ENCODE assay signal across 25 cellular contexts in the genomic region with DNA sequence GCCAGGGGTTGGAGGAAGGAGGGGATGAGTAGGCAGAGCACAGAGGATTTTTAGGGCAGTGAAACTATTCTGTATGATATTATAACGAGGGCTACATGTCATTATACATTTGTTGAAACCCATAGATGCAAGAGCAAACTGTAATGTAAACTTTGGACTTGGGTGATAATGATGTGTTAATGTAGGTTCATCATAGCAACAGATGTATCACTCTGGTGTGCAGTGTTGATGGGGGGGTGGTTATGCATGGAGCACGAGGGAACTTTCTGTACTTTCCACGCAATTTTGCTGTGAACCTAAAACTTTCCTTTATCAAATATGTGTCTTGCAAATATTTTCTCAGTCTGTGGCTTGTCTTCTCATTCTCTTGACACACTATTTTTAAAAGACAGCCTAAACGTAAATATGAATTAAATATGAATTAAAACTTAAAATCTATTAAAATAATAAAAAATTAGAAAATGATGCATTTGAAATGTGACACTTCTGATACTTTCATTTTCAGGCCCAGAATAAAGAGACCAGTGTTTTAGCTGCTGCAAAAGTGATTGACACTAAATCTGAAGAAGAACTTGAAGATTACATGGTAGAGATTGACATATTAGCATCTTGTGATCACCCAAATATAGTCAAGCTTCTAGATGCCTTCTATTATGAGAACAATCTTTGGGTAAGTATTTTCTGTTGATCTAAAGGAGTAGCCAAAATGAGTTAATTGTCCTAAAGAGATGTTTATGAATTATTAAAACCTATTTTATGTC. TPM values are rescaled to one million over a fixed set of nuclear protein-coding genes. Genes with fewer than 3 reads are reported as not detected.
DNase-seq lines count a peak whose midpoint lies in the region; ATAC-seq and TF ChIP-seq lines count a peak whose summit lies in the region.
"Had no signal": no experiment of that assay in that cellular context is flagged by ENCODE, and none has a peak within 500 bp of the region (broad histone marks: within the 10 kb centered on the region; RNA-seq: fewer than 3 reads in every experiment).

No MANE protein-coding gene starts in this region.

- H3K36me3 Mint-ChIP-seq in effector memory CD8-positive, alpha-beta T cell (ENCODE audit: insufficient read depth): peaks cover 33% of the 10 kb centered on the region
- H3K36me3 Mint-ChIP-seq in neural crest cell (ENCODE audit: low read depth): peaks cover 5% of the 10 kb centered on the region
- peaks cover 12% of the 10 kb centered on the region for H3K36me3 Mint-ChIP-seq in Calu3 (ENCODE audit: insufficient read depth, unreplicated experiment)

- BruUV-seq in Calu3 (replicated peaks; lab: Mats Ljungman, UMichigan): no TSS peak

- TF ChIP-seq CTCF in neural crest cell (conservative IDR thresholded peaks at IDR 0.05) (no peak), Calu3 (IDR thresholded peaks at IDR 0.05; ENCODE audit: unreplicated experiment) (no peak)

- no peaks in the 10 kb centered on the region for H3K9me3 Mint-ChIP-seq in effector memory CD8-positive, alpha-beta T cell
- H3K9me3 Mint-ChIP-seq in neural crest cell (no peaks in the 10 kb centered on the region), Calu3 (ENCODE audit: low read depth, unreplicated experiment) (no peaks in the 10 kb centered on the region)
- H3K9me3 Mint-ChIP-seq: activated CD4-positive, alpha-beta memory T cell treated with anti-CD3 and anti-CD28 coated beads for 36 hours; activated naive CD4-positive, alpha-beta T cell treated with anti-CD3 and anti-CD28 coated beads, Interleukin-2, amount 50 U/mL, for 24 hours; activated T-helper 17 cell treated with anti-CD3 and anti-CD28 coated beads, Interleukin-2, amount 50 U/mL, for 72 hours; CD14-positive monocyte; T-helper 2 cell treated with Interferon-gamma antibody and Interleukin-4, amounts not matched to agents 5 μg/mL and 100 μg/mL, for 36 hours had no signal

- H3K27me3 Mint-ChIP-seq in effector memory CD8-positive, alpha-beta T cell: no peaks in the 10 kb centered on the region
- H3K27me3 Mint-ChIP-seq in neural crest cell (ENCODE audit: low read depth) (no peaks in the 10 kb centered on the region), Calu3 (ENCODE audit: unreplicated experiment) (no peaks in the 10 kb centered on the region)
- H3K27me3 Mint-ChIP-seq: activated CD4-positive, alpha-beta memory T cell treated with anti-CD3 and anti-CD28 coated beads for 36 hours; activated naive CD4-positive, alpha-beta T cell treated with anti-CD3 and anti-CD28 coated beads, Interleukin-2, amount 50 U/mL, for 24 hours; activated T-helper 17 cell treated with anti-CD3 and anti-CD28 coated beads, Interleukin-2, amount 50 U/mL, for 72 hours had no signal

- H3K4me1 Mint-ChIP-seq in effector memory CD8-positive, alpha-beta T cell (ENCODE audit: low read depth in 2 of 2): peaks cover 23 to 49% of the 10 kb centered on the region in 2 donors
- H3K4me1 Mint-ChIP-seq in neural crest cell (no peaks in the 10 kb centered on the region), Calu3 (ENCODE audit: low read depth, unreplicated experiment) (peaks cover 8% of the 10 kb centered on the region)

- peak; percentile 27 for DNase-seq in ELR (ENCODE audit: low read depth)
- no peak for DNase-seq in effector memory CD8-positive, alpha-beta T cell
- no peak for DNase-seq in neural crest cell (ENCODE audit: low read depth, low spot score)
- no peak for DNase-seq in CD1c-positive myeloid dendritic cell (ENCODE audit: extremely low spot score)
- no peak for DNase-seq in Calu3
- DNase-seq in NCI-H128 (lab: John Stamatoyannopoulos, UW; ENCODE audit: unreplicated experiment): no peak
- DNase-seq: activated CD4-positive, alpha-beta memory T cell treated with anti-CD3 and anti-CD28 coated beads for 36 hours; activated CD4-positive, CD25-positive, alpha-beta regulatory T cell treated with anti-CD3 and anti-CD28 coated beads, Interleukin-2, amount 50 U/mL, for 72 hours; activated CD8-positive, alpha-beta memory T cell treated with anti-CD3 and anti-CD28 coated beads, Interleukin-2, amount 50 U/mL, for 48 hours; amniotic stem cell; brain microvascular endothelial cell; H7; NCI-H1417; SHP77; small intestine; stimulated activated naive CD8-positive, alpha-beta T cell treated with anti-CD3 and anti-CD28 coated beads, Interleukin-15, Interleukin-2, amounts not matched to agents 100 U/mL and 50 U/mL, for 24 hours; testis had no signal

- peak overlapping the region; percentile 13 to 62 for H3K27ac Mint-ChIP-seq in effector memory CD8-positive, alpha-beta T cell
- H3K27ac Mint-ChIP-seq in neural crest cell (ENCODE audit: unreplicated experiment) (peak overlapping the region; percentile 25), Calu3 (ENCODE audit: unreplicated experiment) (no peak overlapping the region)
- H3K27ac Mint-ChIP-seq: activated CD4-positive, alpha-beta memory T cell treated with anti-CD3 and anti-CD28 coated beads for 36 hours; activated naive CD4-positive, alpha-beta T cell treated with anti-CD3 and anti-CD28 coated beads, Interleukin-2, amount 50 U/mL, for 24 hours; activated T-helper 17 cell treated with anti-CD3 and anti-CD28 coated beads, Interleukin-2, amount 50 U/mL, for 72 hours; T-helper 2 cell treated with Interferon-gamma antibody and Interleukin-4, amounts not matched to agents 5 μg/mL and 100 μg/mL, for 36 hours had no signal

- intact Hi-C loops in Calu3 (cut with micrococcal nuclease; ENCODE audit: unreplicated experiment): no loop called here

- peak overlapping the region; percentile 40 to 55 for H3K4me3 Mint-ChIP-seq in effector memory CD8-positive, alpha-beta T cell
- H3K4me3 Mint-ChIP-seq in neural crest cell (no peak overlapping the region), Calu3 (ENCODE audit: low read depth, unreplicated experiment) (no peak overlapping the region)
- H3K4me3 Mint-ChIP-seq: activated CD4-positive, alpha-beta memory T cell treated with anti-CD3 and anti-CD28 coated beads for 36 hours; activated naive CD4-positive, alpha-beta T cell treated with anti-CD3 and anti-CD28 coated beads, Interleukin-2, amount 50 U/mL, for 24 hours; activated T-helper 17 cell treated with anti-CD3 and anti-CD28 coated beads, Interleukin-2, amount 50 U/mL, for 72 hours; CD14-positive monocyte; T-helper 2 cell treated with Interferon-gamma antibody and Interleukin-4, amounts not matched to agents 5 μg/mL and 100 μg/mL, for 36 hours had no signal

- CTCF ChIA-PET in Calu3 (lab: Charles Lee): no interaction called here

- ATAC-seq in GM19463 (IDR thresholded peaks at IDR 0.05; ENCODE audit: unreplicated experiment): peak; percentile 38
- peak; percentile 38 for ATAC-seq in effector memory CD8-positive, alpha-beta T cell (replicated peaks)
- no peak for ATAC-seq in GM18907 (IDR thresholded peaks at IDR 0.05; ENCODE audit: unreplicated experiment)
- ATAC-seq: activated T-helper 17 cell treated with anti-CD3 and anti-CD28 coated beads, Interleukin-2, amount 50 U/mL, for 72 hours; left lobe of liver; Panc1; stimulated activated naive CD8-positive, alpha-beta T cell treated with anti-CD3 and anti-CD28 coated beads, Interleukin-15, Interleukin-2, amounts not matched to agents 100 U/mL and 50 U/mL, for 24 hours had no signal

RNA-seq across cellular contexts. Expression of a gene that starts 23.4 kb away (rescaled TPM):
- total RNA-seq in neural crest cell (28.4 and 30.0 TPM in 2 replicates), Calu3 (2022) (25.6 and 31.2 TPM in 2 replicates)

Comparison
In these comparisons a context has a peak if more than half of its experiments do, and no peak if none do; other contexts are left out.
1. H3K4me3 Mint-ChIP-seq: peak in effector memory CD8-positive, alpha-beta T cell (2 of 2); none in neural crest cell (single experiment) and Calu3 (single experiment).